ENCODE assay signal across 21 cellular contexts in genomic region chr7:92517626-92518025, GRCh38. TPM values are rescaled to one million over a fixed set of nuclear protein-coding genes. Genes with fewer than 3 reads are reported as not detected.
DNase-seq lines count a peak whose midpoint lies in the region; ATAC-seq and TF ChIP-seq lines count a peak whose summit lies in the region.
"Had no signal": no experiment of that assay in that cellular context is flagged by ENCODE, and none has a peak within 500 bp of the region (broad histone marks: within the 10 kb centered on the region; RNA-seq: fewer than 3 reads in every experiment).

No MANE protein-coding gene starts in this region.

- DNase-seq in AG04449 (ENCODE audit: low read depth, low spot score), result peak; percentile 16
- DNase-seq in EL, result peak; percentile 4
- peak; percentile 4 for DNase-seq in RPMI7951 (ENCODE audit: low read depth)
- peak; percentile 14 for DNase-seq in fibroblast of mammary gland (ENCODE audit: low read depth)
- DNase-seq in GM19238 (ENCODE audit: insufficient read length, low spot score), result no peak
- no peak for DNase-seq in activated CD4-positive, CD25-positive, alpha-beta regulatory T cell treated with anti-CD3 and anti-CD28 coated beads, Interleukin-2, amount 50 U/mL, for 72 hours
- DNase-seq: activated CD8-positive, alpha-beta memory T cell treated with anti-CD3 and anti-CD28 coated beads, Interleukin-2, amount 10 ng/mL, durations not matched to agents 7 days and 5 days; caudate nucleus; hypothalamus; MG63; midbrain; NCI-H1694; Right ventricle myocardium superior; stimulated activated CD4-positive, alpha-beta T cell treated with anti-CD3 and anti-CD28 coated beads, Interleukin-12 subunit alpha, Interleukin-12 subunit beta, amount 100 ng/mL, for 4 hours; tibial artery had no signal

- POLR2A ChIA-PET in AG04449 (lab: Yijun Ruan, JAX), result no interaction called here

- H3K4me3 ChIP-seq in AG04449 (ENCODE audit: low read depth, low read length) (no peak overlapping the region), fibroblast of mammary gland (ENCODE audit: control insufficient read depth, low read depth, low read length) (no peak overlapping the region)
- H3K4me3 ChIP-seq: BLaER1, MG63, tibial artery had no signal

- ATAC-seq in GM21723 (IDR thresholded peaks at IDR 0.05; ENCODE audit: unreplicated experiment), result no peak
- no peak for ATAC-seq in GM21360 (IDR thresholded peaks at IDR 0.05; ENCODE audit: unreplicated experiment)
- ATAC-seq: activated CD8-positive, alpha-beta memory T cell treated with anti-CD3 and anti-CD28 coated beads, Interleukin-2, amount 10 ng/mL, durations not matched to agents 7 days and 5 days had no signal

- TF ChIP-seq CTCF in AG04449 (IDR thresholded peaks at IDR 0.05; ENCODE audit: insufficient read depth, low read length, missing control alignments) (no peak), fibroblast of mammary gland (conservative IDR thresholded peaks at IDR 0.05; ENCODE audit: control insufficient read depth, insufficient read depth, low read depth, low read length) (no peak)

- CTCF ChIA-PET in AG04449 (lab: Yijun Ruan, JAX), result interaction anchor here (0.6 to 1.4 kb wide), 2 partner anchors 11 to 57 kb away, joined by 3 to 4 read pairs; partner anchors contain the start of genes PEX1 and RBM48

RNA-seq across cellular contexts. Expression of gene PEX1, which starts 10.7 kb away (rescaled TPM):
- total RNA-seq in RPMI7951 (2014; rRNA removed; shearing (Covaris generic)), result 11.6 and 13.2 TPM in 2 replicates

RNA-seq across cellular contexts. Expression of gene RBM48, which starts 11.0 kb away (rescaled TPM):
- 9.2 and 9.6 TPM in 2 replicates for total RNA-seq in RPMI7951 (2014; rRNA removed; shearing (Covaris generic))

RNA-seq across cellular contexts. Expression of gene ERVW-1, which starts 39.9 kb away (rescaled TPM):
- total RNA-seq in RPMI7951 (2014; rRNA removed; shearing (Covaris generic)), result not detected in 2 replicates
- total RNA-seq: activated CD8-positive, alpha-beta memory T cell treated with anti-CD3 and anti-CD28 coated beads, Interleukin-2, amount 10 ng/mL, durations not matched to agents 7 days and 5 days; NCI-H460; neural crest cell; pulmonary artery endothelial cell; Right ventricle myocardium superior had no signal

Comparison
In these comparisons a context has a peak if more than half of its experiments do, and no peak if none do; other contexts are left out.
1. DNase-seq: peak in AG04449 (single experiment), EL (single experiment), RPMI7951 (single experiment) and fibroblast of mammary gland (single experiment); none in GM19238 (single experiment) and activated CD4-positive, CD25-positive, alpha-beta regulatory T cell treated with anti-CD3 and anti-CD28 coated beads, Interleukin-2, amount 50 U/mL, for 72 hours (single experiment).